In genomic region chr3:79598594-79598993, GRCh38 we compare ENCODE assay signal across 15 cellular contexts.
DNase-seq lines count a peak whose midpoint lies in the region; ATAC-seq and TF ChIP-seq lines count a peak whose summit lies in the region.
"Had no signal": no experiment of that assay in that cellular context is flagged by ENCODE, and none has a peak within 500 bp of the region (broad histone marks: within the 10 kb centered on the region; RNA-seq: fewer than 3 reads in every experiment).

No MANE protein-coding gene starts in this region.

- H3K27me3 Mint-ChIP-seq in GM23338 (ENCODE audit: insufficient read depth, low read depth, poor library complexity) (no peaks in the 10 kb centered on the region), WTC11 (ENCODE audit: low read depth) (no peaks in the 10 kb centered on the region; the same call in 1 of the 2 replicates)
- H3K27me3 Mint-ChIP-seq in T-helper 2 cell treated with Interferon-gamma antibody and Interleukin-4, amounts not matched to agents 5 μg/mL and 100 μg/mL, for 36 hours (ENCODE audit: low read depth): no peaks in the 10 kb centered on the region
- H3K27me3 Mint-ChIP-seq in CD8-positive, alpha-beta T cell (ENCODE audit: low read depth): no peaks in the 10 kb centered on the region
- H3K27me3 Mint-ChIP-seq: type B pancreatic cell had no signal

- peaks cover 12% of the 10 kb centered on the region for H3K4me1 ChIP-seq in GM23338 (ENCODE audit: insufficient read depth)
- H3K4me1 ChIP-seq in uterus: no peaks in the 10 kb centered on the region
- no peaks in the 10 kb centered on the region for H3K4me1 ChIP-seq in CD8-positive, alpha-beta T cell (ENCODE audit: insufficient read depth, low read length)
- H3K4me1 ChIP-seq: gastrocnemius medialis had no signal

- H3F3A ChIP-seq in GM23338 (replicated peaks; ENCODE audit: low read depth): no peaks in the 10 kb centered on the region

- POLR2A ChIA-PET in WTC11 (lab: Charles Lee): no interaction called here
- POLR2A ChIA-PET in CD8-positive, alpha-beta T cell (lab: Charles Lee): no interaction called here

- no peaks in the 10 kb centered on the region for H4K20me1 ChIP-seq in GM23338 (replicated peaks; ENCODE audit: insufficient read depth)

- H3K4me3 Mint-ChIP-seq in GM23338: no peak overlapping the region
- H3K4me3 Mint-ChIP-seq in WTC11: no peak overlapping the region
- no peak overlapping the region for H3K4me3 Mint-ChIP-seq in T-helper 2 cell treated with Interferon-gamma antibody and Interleukin-4, amounts not matched to agents 5 μg/mL and 100 μg/mL, for 36 hours
- no peak overlapping the region for H3K4me3 Mint-ChIP-seq in CD8-positive, alpha-beta T cell
- H3K4me3 Mint-ChIP-seq: CD14-positive monocyte, mesothelial cell of epicardium, type B pancreatic cell had no signal

- H3K27me3 ChIP-seq in GM23338 (ENCODE audit: insufficient read depth) (no peaks in the 10 kb centered on the region), uterus (no peaks in the 10 kb centered on the region)
- H3K27me3 ChIP-seq in CD8-positive, alpha-beta T cell (ENCODE audit: insufficient read depth, low read length): no peaks in the 10 kb centered on the region
- H3K27me3 ChIP-seq: gastrocnemius medialis had no signal

- CTCF ChIA-PET in WTC11 (lab: Charles Lee): no interaction called here
- CTCF ChIA-PET in CD8-positive, alpha-beta T cell (lab: Charles Lee): no interaction called here

- TF ChIP-seq POLR2A in uterus (IDR thresholded peaks at IDR 0.05): no peak

- H3K4me2 ChIP-seq in GM23338: no peak overlapping the region

- H3K9me3 Mint-ChIP-seq in GM23338: no peaks in the 10 kb centered on the region
- no peaks in the 10 kb centered on the region for H3K9me3 Mint-ChIP-seq in WTC11
- peaks cover 23% of the 10 kb centered on the region for H3K9me3 Mint-ChIP-seq in T-helper 2 cell treated with Interferon-gamma antibody and Interleukin-4, amounts not matched to agents 5 μg/mL and 100 μg/mL, for 36 hours
- peaks cover 12% of the 10 kb centered on the region for H3K9me3 Mint-ChIP-seq in CD8-positive, alpha-beta T cell
- H3K9me3 Mint-ChIP-seq: mesothelial cell of epicardium had no signal

- no peaks in the 10 kb centered on the region for H3K9me2 ChIP-seq in GM23338 (ENCODE audit: insufficient read depth)

- intact Hi-C loops in uterus (cut with DNase I; ENCODE audit: low total_unique reads): no loop called here
- intact Hi-C loops in CD8-positive, alpha-beta T cell (cut with DNase I, micrococcal nuclease): no loop called here

- H3K9me3 ChIP-seq in uterus: no peaks in the 10 kb centered on the region
- no peaks in the 10 kb centered on the region for H3K9me3 ChIP-seq in CD8-positive, alpha-beta T cell (ENCODE audit: low read length)
- H3K9me3 ChIP-seq: gastrocnemius medialis had no signal

- 0 out of 2 replicates have a peak overlapping the region, but pooled peaks have one; percentile 14 for H2AFZ ChIP-seq in GM23338

- no peak overlapping the region for H3K27ac ChIP-seq in GM23338 (ENCODE audit: low read depth)
- no peak overlapping the region for H3K27ac ChIP-seq in uterus
- no peak overlapping the region for H3K27ac ChIP-seq in CD8-positive, alpha-beta T cell (ENCODE audit: low read depth, low read length)
- H3K27ac ChIP-seq: gastrocnemius medialis had no signal

- H3K36me3 ChIP-seq in GM23338 (ENCODE audit: insufficient read depth) (no peaks in the 10 kb centered on the region), uterus (no peaks in the 10 kb centered on the region)
- H3K36me3 ChIP-seq in CD8-positive, alpha-beta T cell (ENCODE audit: insufficient read depth, low read length): no peaks in the 10 kb centered on the region
- H3K36me3 ChIP-seq: gastrocnemius medialis had no signal

- no peak for TF ChIP-seq CTCF in GM23338 (conservative IDR thresholded peaks at IDR 0.05; ENCODE audit: low read depth in 2 of 2)
- TF ChIP-seq CTCF in WTC11 (IDR thresholded peaks at IDR 0.05): no peak
- no peak for TF ChIP-seq CTCF in uterus (IDR thresholded peaks at IDR 0.05)
- no peak for TF ChIP-seq CTCF in CD8-positive, alpha-beta T cell (IDR thresholded peaks at IDR 0.05)

- peak; percentile 78 for ATAC-seq in GM23338
- ATAC-seq in WTC11: peak; percentile 74
- ATAC-seq in CD8-positive, alpha-beta T cell: no peak
- ATAC-seq: gastrocnemius medialis had no signal

- H3K4me1 Mint-ChIP-seq in GM23338 (peaks cover 17% of the 10 kb centered on the region), WTC11 (peaks cover 10% of the 10 kb centered on the region)
- H3K4me1 Mint-ChIP-seq in T-helper 2 cell treated with Interferon-gamma antibody and Interleukin-4, amounts not matched to agents 5 μg/mL and 100 μg/mL, for 36 hours (ENCODE audit: low read depth): no peaks in the 10 kb centered on the region
- H3K4me1 Mint-ChIP-seq in CD8-positive, alpha-beta T cell (ENCODE audit: low read depth): no peaks in the 10 kb centered on the region
- H3K4me1 Mint-ChIP-seq: CD14-positive monocyte had no signal

- DNase-seq in GM23338 (ENCODE audit: low spot score) (peak; percentile 16), NCI-H2107 treated with DMSO at 0.1 percent for 48 hours (lab: John Stamatoyannopoulos, UW; ENCODE audit: unreplicated experiment) (peak; percentile 71), WTC11 (ENCODE audit: low spot score) (peak; percentile 14), left kidney (ENCODE audit: low read depth, low spot score) (peak; percentile 16), uterus (no peak)
- DNase-seq in T-helper 2 cell treated with Interferon-gamma antibody and Interleukin-4, amounts not matched to agents 5 μg/mL and 100 μg/mL, for 36 hours (ENCODE audit: low spot score): no peak
- DNase-seq in CD8-positive, alpha-beta T cell: no peak
- DNase-seq: activated naive CD4-positive, alpha-beta T cell treated with Interleukin-2 at 50 U/mL for 16 hours; caudate nucleus; gastrocnemius medialis; occipital lobe; stimulated activated CD4-positive, alpha-beta T cell treated with anti-CD3 and anti-CD28 coated beads, Interleukin-4, amount 100 ng/mL, for 4 hours had no signal

- H3K36me3 Mint-ChIP-seq in GM23338 (ENCODE audit: low read depth) (no peaks in the 10 kb centered on the region), WTC11 (no peaks in the 10 kb centered on the region)
- no peaks in the 10 kb centered on the region for H3K36me3 Mint-ChIP-seq in T-helper 2 cell treated with Interferon-gamma antibody and Interleukin-4, amounts not matched to agents 5 μg/mL and 100 μg/mL, for 36 hours (ENCODE audit: low read depth)
- H3K36me3 Mint-ChIP-seq in CD8-positive, alpha-beta T cell: no peaks in the 10 kb centered on the region
- H3K36me3 Mint-ChIP-seq: CD14-positive monocyte, mesothelial cell of epicardium, type B pancreatic cell had no signal

- H3K4me3 ChIP-seq in GM23338 (no peak overlapping the region), uterus (no peak overlapping the region)
- H3K4me3 ChIP-seq in CD8-positive, alpha-beta T cell (ENCODE audit: low read depth, low read length): no peak overlapping the region
- H3K4me3 ChIP-seq: gastrocnemius medialis had no signal

- H3K79me2 ChIP-seq in GM23338 (replicated peaks; ENCODE audit: insufficient read depth): no peaks in the 10 kb centered on the region

- peak overlapping the region; percentile 77; the same call in 1 of the 2 replicates for H3K27ac Mint-ChIP-seq in GM23338
- H3K27ac Mint-ChIP-seq in WTC11: no peak overlapping the region
- no peak overlapping the region for H3K27ac Mint-ChIP-seq in T-helper 2 cell treated with Interferon-gamma antibody and Interleukin-4, amounts not matched to agents 5 μg/mL and 100 μg/mL, for 36 hours
- no peak overlapping the region for H3K27ac Mint-ChIP-seq in CD8-positive, alpha-beta T cell
- H3K27ac Mint-ChIP-seq: mesothelial cell of epicardium, type B pancreatic cell had no signal

TF ChIP-seq in WTC11, 78 proteins besides CTCF, POLR2A, EP300 and RAD21 (continues in another document):
- no peak for TF ChIP-seq RORB (CRISPR knock-in tag; IDR thresholded peaks at IDR 0.05)
- no peak for TF ChIP-seq SOX15 (CRISPR knock-in tag; IDR thresholded peaks at IDR 0.05)
- no peak for TF ChIP-seq CREB1 (CRISPR knock-in tag; IDR thresholded peaks at IDR 0.05)
- TF ChIP-seq TEAD4 (CRISPR knock-in tag; IDR thresholded peaks at IDR 0.05): no peak
- no peak for TF ChIP-seq EMX1 (CRISPR knock-in tag; IDR thresholded peaks at IDR 0.05)
- TF ChIP-seq ZNF138 (CRISPR knock-in tag; conservative IDR thresholded peaks at IDR 0.05): no peak
- no peak for TF ChIP-seq ZNF423 (CRISPR knock-in tag; IDR thresholded peaks at IDR 0.05)
- TF ChIP-seq FOXJ3 (CRISPR knock-in tag; IDR thresholded peaks at IDR 0.05; ENCODE audit: borderline replicate concordance): no peak
- no peak for TF ChIP-seq CBFB (CRISPR knock-in tag; IDR thresholded peaks at IDR 0.05; ENCODE audit: low read depth)
- no peak for TF ChIP-seq HMGXB4 (CRISPR knock-in tag; IDR thresholded peaks at IDR 0.05)
- no peak for TF ChIP-seq ZNF425 (CRISPR knock-in tag; conservative IDR thresholded peaks at IDR 0.05)

Comparison
In these comparisons a context has a peak if more than half of its experiments do, and no peak if none do; other contexts are left out.
1. DNase-seq: peak in GM23338 (single experiment), NCI-H2107 treated with DMSO at 0.1 percent for 48 hours (single experiment), WTC11 (single experiment) and left kidney (single experiment); none in uterus (0 of 2), T-helper 2 cell treated with Interferon-gamma antibody and Interleukin-4, amounts not matched to agents 5 μg/mL and 100 μg/mL, for 36 hours (single experiment) and CD8-positive, alpha-beta T cell (0 of 7).